18 cellular contexts compared by ENCODE assay signal in the genomic region with DNA sequence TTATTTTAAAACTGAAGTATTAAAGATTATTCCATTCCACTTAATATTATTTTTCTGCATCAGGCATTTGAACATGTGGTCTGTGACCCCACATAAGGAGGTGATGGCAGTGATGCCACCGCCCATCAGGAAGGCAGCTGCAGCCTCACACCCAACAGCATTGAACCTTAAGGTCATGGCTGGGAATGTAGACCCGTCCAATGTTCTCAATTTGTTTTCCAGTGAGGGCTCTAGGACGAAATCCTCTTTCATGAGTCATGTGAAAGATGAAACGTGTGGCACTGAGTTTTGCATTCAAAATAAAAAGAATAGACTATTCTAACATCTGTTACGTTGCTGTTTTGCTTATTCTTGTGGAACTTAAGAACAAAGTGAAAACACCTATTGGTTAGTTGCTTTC.
DNase-seq lines count a peak whose midpoint lies in the region; ATAC-seq lines count a peak whose summit lies in the region.
"Had no signal": no experiment of that assay in that cellular context is flagged by ENCODE, and none has a peak within 500 bp of the region (broad histone marks: within the 10 kb centered on the region; RNA-seq: fewer than 3 reads in every experiment).

No MANE protein-coding gene starts in this region.

- H3K27ac ChIP-seq in SJCRH30 = no peak overlapping the region
- H3K27ac ChIP-seq: Peyer's patch had no signal

- no peaks in the 10 kb centered on the region for H3K9me3 ChIP-seq in SJCRH30 (replicated peaks)
- H3K9me3 ChIP-seq: Caco-2, Peyer's patch had no signal

- no peak overlapping the region for H3K4me3 ChIP-seq in SJCRH30
- H3K4me3 ChIP-seq in skeletal muscle cell (ENCODE audit: low read depth, low read length) = no peak overlapping the region
- H3K4me3 ChIP-seq: Peyer's patch had no signal

- no peaks in the 10 kb centered on the region for H3K4me1 ChIP-seq in SJCRH30
- H3K4me1 ChIP-seq: Caco-2, Peyer's patch had no signal

- no peak for ATAC-seq in sciatic nerve
- ATAC-seq: HCT116 had no signal

- no peaks in the 10 kb centered on the region for H3K27me3 ChIP-seq in SJCRH30
- H3K27me3 ChIP-seq: Peyer's patch had no signal

- intact Hi-C loops in sciatic nerve (cut with DNase I) = no loop called here

- no peaks in the 10 kb centered on the region for H3K36me3 ChIP-seq in SJCRH30
- H3K36me3 ChIP-seq: Peyer's patch had no signal

- DNase-seq in GM03348 (ENCODE audit: low spot score) (peak; percentile 36), SJCRH30 (peak; percentile 11 to 28), fibroblast of gingiva (ENCODE audit: low read depth) (peak; percentile 36), skeletal muscle cell (ENCODE audit: low read depth) (peak; percentile 50), foreskin melanocyte (no peak), sciatic nerve (ENCODE audit: low spot score) (no peak), SKM-1 treated with dmso at 0.1 percent for 144 hours (lab: John Stamatoyannopoulos, UW; ENCODE audit: unreplicated experiment) (no peak), NCI-H1694 treated with DMSO at 0.1 percent for 48 hours (lab: John Stamatoyannopoulos, UW) (no peak)
- DNase-seq: Caco-2, DMS53, KBM-7, NCI-H1105, NCI-H1930, NCI-H2171 treated with DMSO at 0.1 percent for 48 hours, NCI-H82, Peyer's patch, SHP77 had no signal

Comparison
In these comparisons a context has a peak if more than half of its experiments do, and no peak if none do; other contexts are left out.
1. DNase-seq: peak in GM03348 (single experiment), SJCRH30 (2 of 2), fibroblast of gingiva (single experiment) and skeletal muscle cell (single experiment); none in foreskin melanocyte (single experiment), sciatic nerve (single experiment), SKM-1 treated with dmso at 0.1 percent for 144 hours (single experiment) and NCI-H1694 treated with DMSO at 0.1 percent for 48 hours (single experiment).